In genomic region chr10:113086282-113086681, GRCh38 we compare ENCODE assay signal across 19 cellular contexts.
DNase-seq lines count a peak whose midpoint lies in the region; ATAC-seq, FAIRE-seq and TF ChIP-seq lines count a peak whose summit lies in the region.
"Had no signal": no experiment of that assay in that cellular context is flagged by ENCODE, and none has a peak within 500 bp of the region (broad histone marks: within the 10 kb centered on the region; RNA-seq: fewer than 3 reads in every experiment).

No MANE protein-coding gene starts in this region.

- no peak for FAIRE-seq in pancreas (lab: Jason Lieb, UNC)
- FAIRE-seq: GM19239, urothelium cell line had no signal

- ATAC-seq in pancreas (peak; percentile 30 to 61 (median 44)), HG02588 (IDR thresholded peaks at IDR 0.05; ENCODE audit: unreplicated experiment) (no peak), lower lobe of right lung (no peak)

- H3K27ac ChIP-seq in endodermal cell (ENCODE audit: low read depth, low read length) (no peak overlapping the region), pancreas (peak overlapping the region in 2 of 4 donors; percentile 59 to 67), lower lobe of right lung (no peak overlapping the region)

- CTCF ChIA-PET in Calu3 (lab: Charles Lee): no interaction called here

- H3K9me3 Mint-ChIP-seq in Calu3 (ENCODE audit: low read depth, unreplicated experiment): no peaks in the 10 kb centered on the region
- no peaks in the 10 kb centered on the region for H3K9me3 Mint-ChIP-seq in endodermal cell

- H3K9me3 ChIP-seq in endodermal cell (ENCODE audit: control insufficient read depth, low read length) (no peaks in the 10 kb centered on the region), pancreas (no peaks in the 10 kb centered on the region), lower lobe of right lung (no peaks in the 10 kb centered on the region)

- H3K27me3 Mint-ChIP-seq in Calu3 (ENCODE audit: unreplicated experiment) (no peaks in the 10 kb centered on the region), endodermal cell (ENCODE audit: insufficient read depth) (no peaks in the 10 kb centered on the region)

- H3K36me3 Mint-ChIP-seq in Calu3 (ENCODE audit: insufficient read depth, unreplicated experiment): peaks cover 15% of the 10 kb centered on the region
- peaks cover 67% of the 10 kb centered on the region for H3K36me3 Mint-ChIP-seq in endodermal cell (ENCODE audit: low read depth)

- H3K4me3 ChIP-seq in endodermal cell (ENCODE audit: low read length): no peak overlapping the region
- H3K4me3 ChIP-seq in pancreas: no peak overlapping the region
- no peak overlapping the region for H3K4me3 ChIP-seq in lower lobe of right lung
- H3K4me3 ChIP-seq: coronary artery, lung had no signal

- no peak for TF ChIP-seq CTCF in Calu3 (IDR thresholded peaks at IDR 0.05; ENCODE audit: unreplicated experiment)
- TF ChIP-seq CTCF in endodermal cell (conservative IDR thresholded peaks at IDR 0.05): no peak
- no peak for TF ChIP-seq CTCF in pancreas (IDR thresholded peaks at IDR 0.05)
- TF ChIP-seq CTCF in lower lobe of right lung (IDR thresholded peaks at IDR 0.05): no peak

- no peaks in the 10 kb centered on the region for H3K27me3 ChIP-seq in endodermal cell (ENCODE audit: control insufficient read depth, insufficient read depth, low read length, poor library complexity, severe bottlenecking)
- H3K27me3 ChIP-seq in pancreas: no peaks in the 10 kb centered on the region
- no peaks in the 10 kb centered on the region for H3K27me3 ChIP-seq in lower lobe of right lung (ENCODE audit: low read depth)

- H3K4me1 ChIP-seq in endodermal cell (ENCODE audit: control insufficient read depth, insufficient read depth, low read length) (peaks cover 3% of the 10 kb centered on the region), pancreas (peaks cover 14 to 22% (median 17%) of the 10 kb centered on the region in 3 donors), lower lobe of right lung (peaks cover 26% of the 10 kb centered on the region)

- H3K4me3 Mint-ChIP-seq in Calu3 (ENCODE audit: low read depth, unreplicated experiment): no peak overlapping the region
- H3K4me3 Mint-ChIP-seq in endodermal cell: no peak overlapping the region

- H3K27ac Mint-ChIP-seq in Calu3 (ENCODE audit: unreplicated experiment): peak overlapping the region; percentile 96
- peak overlapping the region; percentile 37 for H3K27ac Mint-ChIP-seq in endodermal cell

- BruUV-seq in Calu3 (replicated peaks; lab: Mats Ljungman, UMichigan): no TSS peak

- intact Hi-C loops in Calu3 (cut with micrococcal nuclease; ENCODE audit: unreplicated experiment): no loop called here
- intact Hi-C loops in pancreas (cut with DNase I): no loop called here
- intact Hi-C loops in lower lobe of right lung (cut with DNase I): no loop called here

- H3K36me3 ChIP-seq in endodermal cell (ENCODE audit: control insufficient read depth, insufficient read depth, low read length) (peaks cover 61% of the 10 kb centered on the region), pancreas (no peaks in the 10 kb centered on the region), lower lobe of right lung (peaks cover 7% of the 10 kb centered on the region)

- peak overlapping the region; percentile 46 for H3K9ac ChIP-seq in endodermal cell (ENCODE audit: extremely low read depth, low read length, poor library complexity, severe bottlenecking)

- H3K4me1 Mint-ChIP-seq in Calu3 (ENCODE audit: low read depth, unreplicated experiment) (peaks cover 43% of the 10 kb centered on the region), endodermal cell (peaks cover 25% of the 10 kb centered on the region)

- DNase-seq in Calu3 (no peak), LoVo (ENCODE audit: low spot score) (peak; percentile 55), endodermal cell (peak; percentile 41), pancreas (no peak), lower lobe of right lung (no peak), NAMALWA (ENCODE audit: low spot score) (no peak)
- DNase-seq in stimulated activated CD4-positive, alpha-beta T cell treated with anti-CD3 and anti-CD28 coated beads, Interleukin-12 subunit alpha, Interleukin-12 subunit beta, amount 100 ng/mL, for 4 hours: no peak
- DNase-seq: activated CD4-positive, alpha-beta T cell treated with anti-CD3 and anti-CD28 coated beads for 48 hours; activated naive CD4-positive, alpha-beta T cell; KBM-7; NCI-H1105 treated with DMSO at 0.1 percent for 48 hours; NCI-H526 treated with DMSO at 0.1 percent for 48 hours; OCI-M1; stimulated activated naive CD4-positive, alpha-beta T cell treated with Interleukin-2 at 50 U/mL for 16 hours had no signal

Comparison
In these comparisons a context has a peak if more than half of its experiments do, and no peak if none do; other contexts are left out.
1. DNase-seq: peak in LoVo (single experiment) and endodermal cell (single experiment); none in Calu3 (single experiment), pancreas (0 of 6), stimulated activated CD4-positive, alpha-beta T cell treated with anti-CD3 and anti-CD28 coated beads, Interleukin-12 subunit alpha, Interleukin-12 subunit beta, amount 100 ng/mL, for 4 hours (single experiment), lower lobe of right lung (single experiment) and NAMALWA (single experiment).
2. ATAC-seq: peak in pancreas (4 of 4); none in HG02588 (single experiment) and lower lobe of right lung (0 of 2).